14 cellular contexts compared by ENCODE assay signal in the genomic region with DNA sequence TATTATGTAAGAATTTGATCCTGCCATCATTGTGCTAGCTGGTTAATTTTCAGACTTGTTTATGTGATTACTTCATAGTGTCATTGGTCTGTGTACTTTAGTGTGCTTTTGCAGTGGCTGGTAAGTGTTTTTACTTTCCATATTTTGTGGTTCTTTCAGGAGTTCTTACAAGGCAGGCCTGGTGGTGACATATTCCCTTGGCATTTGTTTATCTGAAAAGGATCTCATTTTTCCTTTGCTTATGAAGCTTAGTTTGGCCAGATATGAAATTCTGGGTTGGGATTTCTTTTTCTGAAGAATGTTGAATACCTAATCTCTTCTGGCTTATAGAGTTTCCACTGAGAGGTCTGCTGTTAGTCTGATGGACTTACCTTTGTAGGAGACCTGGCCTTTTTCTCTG.
"Had no signal": no experiment of that assay in that cellular context is flagged by ENCODE, and none has a peak within 500 bp of the region (broad histone marks: within the 10 kb centered on the region; RNA-seq: fewer than 3 reads in every experiment).

No MANE protein-coding gene starts in this region.

- H3K27ac ChIP-seq: skin epidermis, tibial artery, VCaP had no signal

- H3K4me3 Mint-ChIP-seq: activated CD8-positive, alpha-beta T cell treated with anti-CD3 and anti-CD28 coated beads, Interleukin-2, amount 10 ng/mL, durations not matched to agents 7 days and 5 days; activated naive CD8-positive, alpha-beta T cell treated with anti-CD3 and anti-CD28 coated beads, Interleukin-2, amount 50 U/mL, for 24 hours; activated T-helper 1 cell treated with anti-CD3 and anti-CD28 coated beads, Interleukin-12 subunit alpha, Interleukin-12 subunit beta, Interleukin-2, Interleukin-4 antibody, amounts not matched to agents 30 ng/mL and 10 ng/mL and 1 ng/mL, durations not matched to agents 14 hours and 24 hours and 36 hours; naive thymus-derived CD4-positive, alpha-beta T cell had no signal

- H3K4me1 ChIP-seq: tibial artery had no signal

- ATAC-seq: activated CD8-positive, alpha-beta T cell treated with anti-CD3 and anti-CD28 coated beads, Interleukin-2, amount 10 ng/mL, durations not matched to agents 7 days and 5 days; activated naive CD8-positive, alpha-beta T cell treated with anti-CD3 and anti-CD28 coated beads, Interleukin-2, amount 50 U/mL, for 24 hours; left cardiac atrium; naive thymus-derived CD4-positive, alpha-beta T cell had no signal

- H3K27me3 Mint-ChIP-seq: activated naive CD8-positive, alpha-beta T cell treated with anti-CD3 and anti-CD28 coated beads, Interleukin-2, amount 50 U/mL, for 24 hours; naive thymus-derived CD4-positive, alpha-beta T cell had no signal

- H3K9me3 ChIP-seq: tibial artery had no signal

- H3K4me1 Mint-ChIP-seq: activated naive CD8-positive, alpha-beta T cell treated with anti-CD3 and anti-CD28 coated beads, Interleukin-2, amount 50 U/mL, for 24 hours; naive thymus-derived CD4-positive, alpha-beta T cell had no signal

- H3K27ac Mint-ChIP-seq: activated CD8-positive, alpha-beta T cell treated with anti-CD3 and anti-CD28 coated beads, Interleukin-2, amount 10 ng/mL, durations not matched to agents 7 days and 5 days; activated naive CD8-positive, alpha-beta T cell treated with anti-CD3 and anti-CD28 coated beads, Interleukin-2, amount 50 U/mL, for 24 hours; activated T-helper 1 cell treated with anti-CD3 and anti-CD28 coated beads, Interleukin-12 subunit alpha, Interleukin-12 subunit beta, Interleukin-2, Interleukin-4 antibody, amounts not matched to agents 30 ng/mL and 10 ng/mL and 1 ng/mL, durations not matched to agents 14 hours and 24 hours and 36 hours had no signal

- H3K36me3 ChIP-seq: tibial artery had no signal

- H3K4me3 ChIP-seq: lung, skin epidermis, tibial artery had no signal

- DNase-seq: activated CD4-positive, alpha-beta T cell treated with anti-CD3 and anti-CD28 coated beads for 4 hours; activated CD8-positive, alpha-beta memory T cell treated with anti-CD3 and anti-CD28 coated beads, Interleukin-2, amount 50 U/mL, for 48 hours; activated CD8-positive, alpha-beta T cell treated with anti-CD3 and anti-CD28 coated beads, Interleukin-2, amount 10 ng/mL, durations not matched to agents 7 days and 5 days; activated naive CD4-positive, alpha-beta T cell treated with Interleukin-2 at 50 U/mL for 16 hours; activated naive CD8-positive, alpha-beta T cell treated with anti-CD3 and anti-CD28 coated beads, Interleukin-2, amount 50 U/mL, for 24 hours; left cardiac atrium; naive thymus-derived CD4-positive, alpha-beta T cell; retina; T-helper 1 cell; tibial artery had no signal

- H3K36me3 Mint-ChIP-seq: naive thymus-derived CD4-positive, alpha-beta T cell had no signal

- H3K27me3 ChIP-seq: tibial artery had no signal
